25 cellular contexts compared by ENCODE assay signal in genomic region chr10:124351481-124352220, GRCh38.
A peak's percentile ranks its signal among the peaks of the same experiment; 100 is the strongest.
DNase-seq lines count a peak whose midpoint lies in the region; ATAC-seq and TF ChIP-seq lines count a peak whose summit lies in the region.
"Had no signal": no experiment of that assay in that cellular context is flagged by ENCODE, and none has a peak within 500 bp of the region (broad histone marks: within the 10 kb centered on the region; RNA-seq: fewer than 3 reads in every experiment).

No MANE protein-coding gene starts in this region.

- CTCF ChIA-PET in activated CD8-positive, alpha-beta memory T cell treated with anti-CD3 and anti-CD28 coated beads, Interleukin-2, amount 10 ng/mL, durations not matched to agents 7 days and 5 days (lab: Charles Lee), result interaction anchor here (1.6 kb wide), 1 partner anchor 39 kb away, joined by 5 read pairs; no protein-coding TSS in a partner anchor

- no peaks in the 10 kb centered on the region for H3K27me3 ChIP-seq in spleen (replicated peaks in 1 of 7)
- H3K27me3 ChIP-seq: ascending aorta, uterus had no signal

- no peak overlapping the region for H3K4me3 ChIP-seq in spleen
- H3K4me3 ChIP-seq: ascending aorta, dorsolateral prefrontal cortex, GM23338, suprapubic skin, uterus had no signal

- no peak for TF ChIP-seq CTCF in spleen (IDR thresholded peaks at IDR 0.05 in 8 of 11, conservative IDR thresholded peaks at IDR 0.05 in 3 of 11)

- H3K4me1 ChIP-seq in spleen, result peaks cover 0 to 17% (median 10%) of the 10 kb centered on the region in 6 donors
- H3K4me1 ChIP-seq: uterus had no signal

- WGBS in spleen, 5 donors, result 72 to 84% (median 73%) methylated on average over 4 to 10 of the region's 10 CpGs

- peaks cover 12% of the 10 kb centered on the region for H3K4me1 Mint-ChIP-seq in activated CD8-positive, alpha-beta memory T cell treated with anti-CD3 and anti-CD28 coated beads, Interleukin-2, amount 10 ng/mL, durations not matched to agents 7 days and 5 days

- no peaks in the 10 kb centered on the region for H3K36me3 Mint-ChIP-seq in activated CD8-positive, alpha-beta memory T cell treated with anti-CD3 and anti-CD28 coated beads, Interleukin-2, amount 10 ng/mL, durations not matched to agents 7 days and 5 days
- H3K36me3 Mint-ChIP-seq: activated naive CD8-positive, alpha-beta T cell; memory B cell; naive B cell; stimulated activated memory B cell treated with anti-CD40 and anti-IgM and Interleukin-4, amounts not matched to agents 10 μg/mL and 1 μg/mL and 100 μg/mL, for 72 hours had no signal

- intact Hi-C loops in spleen (cut with DNase I; ENCODE audit: low total_unique reads), result no loop called here

- TF ChIP-seq POLR2A in spleen (IDR thresholded peaks at IDR 0.05), result no peak

- no peaks in the 10 kb centered on the region for H3K36me3 ChIP-seq in spleen
- H3K36me3 ChIP-seq: ascending aorta, suprapubic skin, uterus had no signal

- no peaks in the 10 kb centered on the region for H3K9me3 ChIP-seq in spleen
- H3K9me3 ChIP-seq: ascending aorta, suprapubic skin, uterus had no signal

- H3K27ac Mint-ChIP-seq in activated CD8-positive, alpha-beta memory T cell treated with anti-CD3 and anti-CD28 coated beads, Interleukin-2, amount 10 ng/mL, durations not matched to agents 7 days and 5 days, result no peak overlapping the region
- H3K27ac Mint-ChIP-seq: activated CD4-positive, alpha-beta T cell treated with anti-CD3 and anti-CD28 coated beads for 36 hours; activated naive CD8-positive, alpha-beta T cell; GM23338; memory B cell; naive B cell; stimulated activated memory B cell treated with anti-CD40 and anti-IgM and Interleukin-4, amounts not matched to agents 10 μg/mL and 1 μg/mL and 100 μg/mL, for 72 hours; T-helper 1 cell treated with Interleukin-12 subunit alpha and Interleukin-12 subunit beta and Interleukin-4 antibody, amounts not matched to agents 30 μg/mL and 1 μg/mL, for 36 hours had no signal

- H3K27ac ChIP-seq in spleen, result no peak overlapping the region
- H3K27ac ChIP-seq: ascending aorta, dorsolateral prefrontal cortex, suprapubic skin, uterus had no signal

- ATAC-seq in activated CD8-positive, alpha-beta memory T cell treated with anti-CD3 and anti-CD28 coated beads, Interleukin-2, amount 10 ng/mL, durations not matched to agents 7 days and 5 days, result no peak
- ATAC-seq in left lobe of liver, result peak; percentile 55
- no peak for ATAC-seq in GM21447 (IDR thresholded peaks at IDR 0.05; ENCODE audit: unreplicated experiment)
- ATAC-seq: activated CD4-positive, alpha-beta T cell treated with anti-CD3 and anti-CD28 coated beads for 36 hours; GM23338; Panc1; stimulated activated memory B cell treated with anti-CD40 and anti-IgM and Interleukin-4, amounts not matched to agents 10 μg/mL and 1 μg/mL and 100 μg/mL, for 72 hours had no signal

- H3K9me3 Mint-ChIP-seq in activated CD8-positive, alpha-beta memory T cell treated with anti-CD3 and anti-CD28 coated beads, Interleukin-2, amount 10 ng/mL, durations not matched to agents 7 days and 5 days (ENCODE audit: low read depth), result no peaks in the 10 kb centered on the region
- H3K9me3 Mint-ChIP-seq: GM23338; memory B cell; naive B cell; stimulated activated memory B cell treated with anti-CD40 and anti-IgM and Interleukin-4, amounts not matched to agents 10 μg/mL and 1 μg/mL and 100 μg/mL, for 72 hours; T-helper 1 cell treated with Interleukin-12 subunit alpha and Interleukin-12 subunit beta and Interleukin-4 antibody, amounts not matched to agents 30 μg/mL and 1 μg/mL, for 36 hours had no signal

- no peak overlapping the region for H3K4me3 Mint-ChIP-seq in activated CD8-positive, alpha-beta memory T cell treated with anti-CD3 and anti-CD28 coated beads, Interleukin-2, amount 10 ng/mL, durations not matched to agents 7 days and 5 days
- H3K4me3 Mint-ChIP-seq: activated CD4-positive, alpha-beta T cell treated with anti-CD3 and anti-CD28 coated beads for 36 hours; activated naive CD8-positive, alpha-beta T cell; GM23338; memory B cell; stimulated activated memory B cell treated with anti-CD40 and anti-IgM and Interleukin-4, amounts not matched to agents 10 μg/mL and 1 μg/mL and 100 μg/mL, for 72 hours; T-helper 1 cell treated with Interleukin-12 subunit alpha and Interleukin-12 subunit beta and Interleukin-4 antibody, amounts not matched to agents 30 μg/mL and 1 μg/mL, for 36 hours had no signal

- peaks cover 3% of the 10 kb centered on the region for H3K27me3 Mint-ChIP-seq in activated CD8-positive, alpha-beta memory T cell treated with anti-CD3 and anti-CD28 coated beads, Interleukin-2, amount 10 ng/mL, durations not matched to agents 7 days and 5 days
- H3K27me3 Mint-ChIP-seq: activated CD4-positive, alpha-beta T cell treated with anti-CD3 and anti-CD28 coated beads for 36 hours; activated naive CD8-positive, alpha-beta T cell; stimulated activated memory B cell treated with anti-CD40 and anti-IgM and Interleukin-4, amounts not matched to agents 10 μg/mL and 1 μg/mL and 100 μg/mL, for 72 hours had no signal

- peak; percentile 40 for DNase-seq in activated CD8-positive, alpha-beta memory T cell treated with anti-CD3 and anti-CD28 coated beads, Interleukin-2, amount 50 U/mL, for 48 hours
- no peak for DNase-seq in activated CD8-positive, alpha-beta memory T cell treated with anti-CD3 and anti-CD28 coated beads, Interleukin-2, amount 10 ng/mL, durations not matched to agents 7 days and 5 days
- DNase-seq in RPMI7951 (ENCODE audit: low read depth) (peak; percentile 51), left lobe of liver (ENCODE audit: low spot score) (peak; percentile 70), spleen (peak; percentile 70), 8988T (no peak), NCI-H510A treated with DMSO at 0.1 percent for 48 hours (lab: John Stamatoyannopoulos, UW) (no peak)
- DNase-seq: activated CD4-positive, alpha-beta T cell treated with anti-CD3 and anti-CD28 coated beads for 36 hours; DMS79 treated with DMSO at 0.1 percent for 48 hours; kidney; naive B cell; NCI-H1930; NCI-H446 treated with DMSO at 0.1 percent for 48 hours; stimulated activated CD4-positive, alpha-beta T cell treated with anti-CD3 and anti-CD28 coated beads, Interleukin-2, amount 100 ng/mL, for 48 hours; uterus had no signal

Comparison
In these comparisons a context has a peak if more than half of its experiments do, and no peak if none do; other contexts are left out.
1. DNase-seq: peak in activated CD8-positive, alpha-beta memory T cell treated with anti-CD3 and anti-CD28 coated beads, Interleukin-2, amount 50 U/mL, for 48 hours (single experiment), RPMI7951 (single experiment), left lobe of liver (single experiment) and spleen (single experiment); none in activated CD8-positive, alpha-beta memory T cell treated with anti-CD3 and anti-CD28 coated beads, Interleukin-2, amount 10 ng/mL, durations not matched to agents 7 days and 5 days (single experiment), 8988T (single experiment) and NCI-H510A treated with DMSO at 0.1 percent for 48 hours (single experiment).